7 cellular contexts compared by ENCODE assay signal in genomic region chr11:110295487-110296225, GRCh38. TPM values are rescaled to one million over a fixed set of nuclear protein-coding genes. Genes with fewer than 3 reads are reported as not detected.
A peak's percentile ranks its signal among the peaks of the same experiment; 100 is the strongest.
DNase-seq lines count a peak whose midpoint lies in the region; ATAC-seq and TF ChIP-seq lines count a peak whose summit lies in the region.

No MANE protein-coding gene starts in this region.

- TF ChIP-seq RAD21 in liver (IDR thresholded peaks at IDR 0.05) = peak; percentile 10 to 35

- peak; percentile 83 for DNase-seq in NB4 (ENCODE audit: low read depth)
- DNase-seq in activated CD4-positive, CD25-positive, alpha-beta regulatory T cell treated with anti-CD3 and anti-CD28 coated beads, Interleukin-2, amount 50 U/mL, for 72 hours = peak; percentile 65
- DNase-seq in stimulated activated CD4-positive, alpha-beta T cell treated with anti-CD3 and anti-CD28 coated beads, Interleukin-4, amount 100 ng/mL, for 4 hours = peak; percentile 21 to 38

- H3K9me3 Mint-ChIP-seq in dendritic cell treated with granulocyte-macrophage colony-stimulating factor and Interleukin-4, amounts not matched to agents 40 ng/mL and 50 ng/mL, for 4 days = no peaks in the 10 kb centered on the region

- TF ChIP-seq POLR2A in NB4 (IDR thresholded peaks at IDR 0.05; ENCODE audit: extremely low read depth, insufficient read length) = no peak

- peaks cover 0 to 2% (median 0%) of the 10 kb centered on the region in 4 donors for H3K36me3 ChIP-seq in liver (ENCODE audit: control insufficient read depth in 4 of 4, insufficient read depth in 3 of 4, low read depth in 1 of 4, low read length in 3 of 4)

- H3K27ac Mint-ChIP-seq in dendritic cell treated with granulocyte-macrophage colony-stimulating factor and Interleukin-4, amounts not matched to agents 40 ng/mL and 50 ng/mL, for 4 days = peak overlapping the region; percentile 82

- peak overlapping the region; percentile 67 to 79 for H3K9ac ChIP-seq in liver (ENCODE audit: low read depth in 1 of 2, low read length in 2 of 2)

- TF ChIP-seq CTCF in NB4 (IDR thresholded peaks at IDR 0.05; ENCODE audit: low read depth, low read length) = no peak
- no peak for TF ChIP-seq CTCF in liver (IDR thresholded peaks at IDR 0.05; ENCODE audit: low read depth, low read length, missing input control)

- peaks cover 6 to 42% (median 27%) of the 10 kb centered on the region in 4 donors for H3K4me1 ChIP-seq in liver (ENCODE audit: control insufficient read depth in 4 of 4, insufficient read depth in 4 of 4, low read length in 3 of 4)

- H3K4me3 ChIP-seq in NB4 (ENCODE audit: low read depth, low read length) (peak overlapping the region; percentile 78), liver (ENCODE audit: low read depth in 1 of 3, low read length in 3 of 3) (peak overlapping the region; percentile 67 to 98 (median 68))

- H3K9me3 ChIP-seq in liver (ENCODE audit: control insufficient read depth in 4 of 4, low read length in 3 of 4) = no peaks in the 10 kb centered on the region

- peaks cover 34% of the 10 kb centered on the region for H3K4me1 Mint-ChIP-seq in dendritic cell treated with granulocyte-macrophage colony-stimulating factor and Interleukin-4, amounts not matched to agents 40 ng/mL and 50 ng/mL, for 4 days (ENCODE audit: low read depth)

- peak; percentile 67 for ATAC-seq in GM18502 (IDR thresholded peaks at IDR 0.05; ENCODE audit: poor library complexity, unreplicated experiment)
- peak; percentile 71 for ATAC-seq in HG02610 (IDR thresholded peaks at IDR 0.05; ENCODE audit: unreplicated experiment)

- H3K36me3 Mint-ChIP-seq in dendritic cell treated with granulocyte-macrophage colony-stimulating factor and Interleukin-4, amounts not matched to agents 40 ng/mL and 50 ng/mL, for 4 days (ENCODE audit: low read depth) = peaks cover 14% of the 10 kb centered on the region

- WGBS in liver = under 1% methylated on average over 39 of the region's 39 CpGs

- H3K27me3 Mint-ChIP-seq in dendritic cell treated with granulocyte-macrophage colony-stimulating factor and Interleukin-4, amounts not matched to agents 40 ng/mL and 50 ng/mL, for 4 days = no peaks in the 10 kb centered on the region

- peak overlapping the region; percentile 81 for H3K4me3 Mint-ChIP-seq in dendritic cell treated with granulocyte-macrophage colony-stimulating factor and Interleukin-4, amounts not matched to agents 40 ng/mL and 50 ng/mL, for 4 days

- H3K27me3 ChIP-seq in liver (ENCODE audit: control insufficient read depth in 4 of 4, insufficient read depth in 4 of 4, low read length in 3 of 4) = no peaks in the 10 kb centered on the region

- intact Hi-C loops in dendritic cell treated with granulocyte-macrophage colony-stimulating factor and Interleukin-4, amounts not matched to agents 40 ng/mL and 50 ng/mL, for 4 days (cut with micrococcal nuclease) = loop anchor here (5.0 kb wide), 1 partner anchor 137 kb away; no protein-coding TSS in a partner anchor

- H3K27ac ChIP-seq in liver (ENCODE audit: low read depth in 1 of 2, low read length in 2 of 2) = peak overlapping the region; percentile 92 to 96

TF ChIP-seq in liver, 16 proteins besides CTCF, POLR2A, EP300 and RAD21:
- TF ChIP-seq YY1 (IDR thresholded peaks at IDR 0.05) (peak; percentile 23), HNF4G (IDR thresholded peaks at IDR 0.05) (no peak)
TF ChIP-seq in liver: peak in this region for 1.

RNA-seq across cellular contexts. Expression of gene RDX, which starts 0.8 kb away (rescaled TPM):
- 10 to 100 TPM; 49.1 to 58.7 TPM for total RNA-seq in liver
- polyA plus RNA-seq in liver = 100 to 1,000 TPM in 1 of 2 donors, 10 to 100 TPM in 1; 19.9 to 116 TPM

Comparison
In these comparisons a context has a peak if more than half of its experiments do, and no peak if none do; other contexts are left out.
1. Peak in every context shown above with its lines: DNase-seq, ATAC-seq, H3K4me3 ChIP-seq and H3K27ac ChIP-seq.
2. DNase-seq: peak in every context shown above with its lines; median percentile 83 in NB4; 65 in activated CD4-positive, CD25-positive, alpha-beta regulatory T cell treated with anti-CD3 and anti-CD28 coated beads, Interleukin-2, amount 50 U/mL, for 72 hours; 30 in stimulated activated CD4-positive, alpha-beta T cell treated with anti-CD3 and anti-CD28 coated beads, Interleukin-4, amount 100 ng/mL, for 4 hours.